ENCODE assay signal across 1 cellular context in the genomic region with DNA sequence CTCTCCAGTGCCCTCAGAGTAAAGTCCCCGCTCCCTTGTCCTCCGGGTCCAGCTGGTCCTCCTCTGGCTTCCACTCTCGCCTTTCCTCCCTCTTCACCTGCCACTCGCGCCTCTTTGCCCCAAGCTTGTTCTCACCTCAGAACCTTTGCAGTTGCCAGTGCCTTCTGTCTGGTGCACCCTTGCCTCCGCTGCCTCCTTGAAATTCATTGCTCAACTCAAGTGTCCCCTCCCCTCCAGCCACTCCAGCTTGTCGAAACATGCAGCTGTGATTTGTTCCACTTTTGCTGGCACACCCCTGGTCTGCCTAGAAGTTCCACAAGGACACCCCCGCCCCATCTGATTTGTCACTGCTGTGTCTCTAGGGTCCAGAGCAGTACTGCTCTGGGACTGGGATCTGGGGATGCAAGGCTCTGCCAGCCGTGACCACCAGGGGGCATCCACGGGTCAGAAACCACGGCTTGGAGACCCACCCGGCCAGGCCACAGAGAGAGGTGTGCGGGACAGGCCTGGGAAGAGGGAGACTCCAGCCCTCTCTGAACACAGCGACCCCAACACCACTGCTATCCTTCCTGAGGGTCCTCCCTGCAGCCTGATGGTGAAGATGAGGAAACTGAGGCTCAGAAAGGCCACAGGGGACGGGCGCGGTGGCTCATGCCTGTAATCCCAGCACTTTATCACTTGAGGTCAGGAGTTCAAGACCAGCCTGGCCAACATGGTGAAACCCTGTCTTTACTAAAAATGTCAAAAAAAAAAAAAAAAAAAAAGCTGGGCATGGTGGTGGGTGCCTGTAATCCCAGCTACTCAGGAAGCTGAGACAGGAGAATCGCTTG.
A peak's percentile ranks its signal among the peaks of the same experiment; 100 is the strongest.
TF ChIP-seq lines count a peak whose summit lies in the region.

No MANE protein-coding gene starts in this region.

TF ChIP-seq in HEK293, 187 proteins besides CTCF, POLR2A, EP300 and RAD21 (continued from another document):
- TF ChIP-seq, protein P1, sequence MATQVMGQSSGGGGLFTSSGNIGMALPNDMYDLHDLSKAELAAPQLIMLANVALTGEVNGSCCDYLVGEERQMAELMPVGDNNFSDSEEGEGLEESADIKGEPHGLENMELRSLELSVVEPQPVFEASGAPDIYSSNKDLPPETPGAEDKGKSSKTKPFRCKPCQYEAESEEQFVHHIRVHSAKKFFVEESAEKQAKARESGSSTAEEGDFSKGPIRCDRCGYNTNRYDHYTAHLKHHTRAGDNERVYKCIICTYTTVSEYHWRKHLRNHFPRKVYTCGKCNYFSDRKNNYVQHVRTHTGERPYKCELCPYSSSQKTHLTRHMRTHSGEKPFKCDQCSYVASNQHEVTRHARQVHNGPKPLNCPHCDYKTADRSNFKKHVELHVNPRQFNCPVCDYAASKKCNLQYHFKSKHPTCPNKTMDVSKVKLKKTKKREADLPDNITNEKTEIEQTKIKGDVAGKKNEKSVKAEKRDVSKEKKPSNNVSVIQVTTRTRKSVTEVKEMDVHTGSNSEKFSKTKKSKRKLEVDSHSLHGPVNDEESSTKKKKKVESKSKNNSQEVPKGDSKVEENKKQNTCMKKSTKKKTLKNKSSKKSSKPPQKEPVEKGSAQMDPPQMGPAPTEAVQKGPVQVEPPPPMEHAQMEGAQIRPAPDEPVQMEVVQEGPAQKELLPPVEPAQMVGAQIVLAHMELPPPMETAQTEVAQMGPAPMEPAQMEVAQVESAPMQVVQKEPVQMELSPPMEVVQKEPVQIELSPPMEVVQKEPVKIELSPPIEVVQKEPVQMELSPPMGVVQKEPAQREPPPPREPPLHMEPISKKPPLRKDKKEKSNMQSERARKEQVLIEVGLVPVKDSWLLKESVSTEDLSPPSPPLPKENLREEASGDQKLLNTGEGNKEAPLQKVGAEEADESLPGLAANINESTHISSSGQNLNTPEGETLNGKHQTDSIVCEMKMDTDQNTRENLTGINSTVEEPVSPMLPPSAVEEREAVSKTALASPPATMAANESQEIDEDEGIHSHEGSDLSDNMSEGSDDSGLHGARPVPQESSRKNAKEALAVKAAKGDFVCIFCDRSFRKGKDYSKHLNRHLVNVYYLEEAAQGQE (tag by site-specific recombination; IDR thresholded peaks at IDR 0.05): no peak
- TF ChIP-seq, protein P2, sequence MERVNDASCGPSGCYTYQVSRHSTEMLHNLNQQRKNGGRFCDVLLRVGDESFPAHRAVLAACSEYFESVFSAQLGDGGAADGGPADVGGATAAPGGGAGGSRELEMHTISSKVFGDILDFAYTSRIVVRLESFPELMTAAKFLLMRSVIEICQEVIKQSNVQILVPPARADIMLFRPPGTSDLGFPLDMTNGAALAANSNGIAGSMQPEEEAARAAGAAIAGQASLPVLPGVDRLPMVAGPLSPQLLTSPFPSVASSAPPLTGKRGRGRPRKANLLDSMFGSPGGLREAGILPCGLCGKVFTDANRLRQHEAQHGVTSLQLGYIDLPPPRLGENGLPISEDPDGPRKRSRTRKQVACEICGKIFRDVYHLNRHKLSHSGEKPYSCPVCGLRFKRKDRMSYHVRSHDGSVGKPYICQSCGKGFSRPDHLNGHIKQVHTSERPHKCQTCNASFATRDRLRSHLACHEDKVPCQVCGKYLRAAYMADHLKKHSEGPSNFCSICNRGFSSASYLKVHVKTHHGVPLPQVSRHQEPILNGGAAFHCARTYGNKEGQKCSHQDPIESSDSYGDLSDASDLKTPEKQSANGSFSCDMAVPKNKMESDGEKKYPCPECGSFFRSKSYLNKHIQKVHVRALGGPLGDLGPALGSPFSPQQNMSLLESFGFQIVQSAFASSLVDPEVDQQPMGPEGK (tag by site-specific recombination; IDR thresholded peaks at IDR 0.05): peak; percentile 36; the same call in 1 of the 2 replicates
- peak; percentile 72 for TF ChIP-seq IKZF3 (tag by site-specific recombination; IDR thresholded peaks at IDR 0.05)
- TF ChIP-seq ZNF366 (tag by site-specific recombination; conservative IDR thresholded peaks at IDR 0.05): 0 out of 2 replicates have a peak, but pooled peaks have one; percentile 24
- TF ChIP-seq ZNF335 (tag by site-specific recombination; conservative IDR thresholded peaks at IDR 0.05): peak; percentile 84
- TF ChIP-seq, protein P3, sequence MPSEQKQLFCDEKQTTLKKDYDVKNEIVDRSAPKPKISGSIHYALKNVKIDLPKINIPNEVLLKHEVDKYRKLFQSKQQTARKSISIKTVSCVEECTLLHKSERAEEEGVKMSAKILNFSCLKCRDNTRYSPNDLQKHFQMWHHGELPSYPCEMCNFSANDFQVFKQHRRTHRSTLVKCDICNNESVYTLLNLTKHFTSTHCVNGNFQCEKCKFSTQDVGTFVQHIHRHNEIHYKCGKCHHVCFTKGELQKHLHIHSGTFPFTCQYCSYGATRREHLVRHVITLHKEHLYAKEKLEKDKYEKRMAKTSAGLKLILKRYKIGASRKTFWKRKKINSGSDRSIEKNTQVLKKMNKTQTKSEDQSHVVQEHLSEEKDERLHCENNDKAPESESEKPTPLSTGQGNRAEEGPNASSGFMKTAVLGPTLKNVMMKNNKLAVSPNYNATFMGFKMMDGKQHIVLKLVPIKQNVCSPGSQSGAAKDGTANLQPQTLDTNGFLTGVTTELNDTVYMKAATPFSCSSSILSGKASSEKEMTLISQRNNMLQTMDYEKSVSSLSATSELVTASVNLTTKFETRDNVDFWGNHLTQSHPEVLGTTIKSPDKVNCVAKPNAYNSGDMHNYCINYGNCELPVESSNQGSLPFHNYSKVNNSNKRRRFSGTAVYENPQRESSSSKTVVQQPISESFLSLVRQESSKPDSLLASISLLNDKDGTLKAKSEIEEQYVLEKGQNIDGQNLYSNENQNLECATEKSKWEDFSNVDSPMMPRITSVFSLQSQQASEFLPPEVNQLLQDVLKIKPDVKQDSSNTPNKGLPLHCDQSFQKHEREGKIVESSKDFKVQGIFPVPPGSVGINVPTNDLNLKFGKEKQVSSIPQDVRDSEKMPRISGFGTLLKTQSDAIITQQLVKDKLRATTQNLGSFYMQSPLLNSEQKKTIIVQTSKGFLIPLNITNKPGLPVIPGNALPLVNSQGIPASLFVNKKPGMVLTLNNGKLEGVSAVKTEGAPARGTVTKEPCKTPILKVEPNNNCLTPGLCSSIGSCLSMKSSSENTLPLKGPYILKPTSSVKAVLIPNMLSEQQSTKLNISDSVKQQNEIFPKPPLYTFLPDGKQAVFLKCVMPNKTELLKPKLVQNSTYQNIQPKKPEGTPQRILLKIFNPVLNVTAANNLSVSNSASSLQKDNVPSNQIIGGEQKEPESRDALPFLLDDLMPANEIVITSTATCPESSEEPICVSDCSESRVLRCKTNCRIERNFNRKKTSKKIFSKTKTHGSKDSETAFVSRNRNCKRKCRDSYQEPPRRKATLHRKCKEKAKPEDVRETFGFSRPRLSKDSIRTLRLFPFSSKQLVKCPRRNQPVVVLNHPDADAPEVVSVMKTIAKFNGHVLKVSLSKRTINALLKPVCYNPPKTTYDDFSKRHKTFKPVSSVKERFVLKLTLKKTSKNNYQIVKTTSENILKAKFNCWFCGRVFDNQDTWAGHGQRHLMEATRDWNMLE (tag by site-specific recombination; conservative IDR thresholded peaks at IDR 0.05; ENCODE audit: low read depth): no peak
- TF ChIP-seq ZNF2 (tag by site-specific recombination; IDR thresholded peaks at IDR 0.05): 0 out of 2 replicates have a peak, but pooled peaks have one; percentile 60
- peak; percentile 79 for TF ChIP-seq ZNF654 (tag by site-specific recombination; IDR thresholded peaks at IDR 0.05; ENCODE audit: low read depth)
- 0 out of 2 replicates have a peak, but pooled peaks have one; percentile 42 for TF ChIP-seq ZNF558 (tag by site-specific recombination; IDR thresholded peaks at IDR 0.05)
- TF ChIP-seq SP7 (tag by site-specific recombination; IDR thresholded peaks at IDR 0.05): 0 out of 2 replicates have a peak, but pooled peaks have one; percentile 16
